Comparison of ENCODE assay signal across 1 cellular context in the genomic region with DNA sequence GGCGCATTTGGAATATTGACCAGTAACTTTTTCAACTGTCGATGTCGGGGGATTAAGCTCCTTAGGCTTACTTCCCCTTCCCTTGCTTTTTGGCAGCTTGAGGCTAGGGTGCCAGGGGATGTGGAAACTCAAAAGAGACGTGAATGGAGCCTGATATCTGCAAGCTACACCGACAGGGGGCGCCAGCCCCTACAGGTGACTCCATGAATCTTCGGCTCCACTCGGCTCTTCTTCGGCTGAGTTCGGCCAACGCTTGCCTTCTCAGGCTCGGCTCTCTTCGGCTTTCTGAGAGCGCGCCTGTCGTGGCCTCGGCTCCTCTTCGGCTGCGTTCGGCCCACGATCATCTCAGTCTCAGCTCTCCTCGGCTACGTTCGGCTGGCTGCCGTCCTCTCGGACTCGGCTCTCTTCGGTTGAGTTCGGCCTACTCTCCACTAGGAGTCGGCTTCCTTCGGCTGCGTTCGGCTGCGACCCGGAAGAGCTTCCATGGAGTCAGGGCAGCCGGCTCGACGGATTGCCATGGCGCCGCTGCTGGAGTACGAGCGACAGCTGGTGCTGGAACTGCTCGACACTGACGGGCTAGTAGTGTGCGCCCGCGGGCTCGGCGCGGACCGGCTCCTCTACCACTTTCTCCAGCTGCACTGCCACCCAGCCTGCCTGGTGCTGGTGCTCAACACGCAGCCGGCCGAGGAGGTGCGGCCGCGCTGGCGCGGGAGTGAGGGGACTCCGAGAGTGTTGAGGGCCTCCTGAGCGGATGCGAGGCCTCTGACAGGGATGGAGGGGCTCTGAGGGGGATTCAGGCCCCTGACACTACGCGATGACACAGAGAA.
TF ChIP-seq lines count a peak whose summit lies in the region.

A gene (plus strand): TSS at position 472 of the 827 bp plus-strand sequence. CDS start 12 bp downstream, at position 484.

TF ChIP-seq in HEK293, 187 proteins besides CTCF, POLR2A, EP300 and RAD21 (continued from another document and continues in another):
- TF ChIP-seq, protein P1, sequence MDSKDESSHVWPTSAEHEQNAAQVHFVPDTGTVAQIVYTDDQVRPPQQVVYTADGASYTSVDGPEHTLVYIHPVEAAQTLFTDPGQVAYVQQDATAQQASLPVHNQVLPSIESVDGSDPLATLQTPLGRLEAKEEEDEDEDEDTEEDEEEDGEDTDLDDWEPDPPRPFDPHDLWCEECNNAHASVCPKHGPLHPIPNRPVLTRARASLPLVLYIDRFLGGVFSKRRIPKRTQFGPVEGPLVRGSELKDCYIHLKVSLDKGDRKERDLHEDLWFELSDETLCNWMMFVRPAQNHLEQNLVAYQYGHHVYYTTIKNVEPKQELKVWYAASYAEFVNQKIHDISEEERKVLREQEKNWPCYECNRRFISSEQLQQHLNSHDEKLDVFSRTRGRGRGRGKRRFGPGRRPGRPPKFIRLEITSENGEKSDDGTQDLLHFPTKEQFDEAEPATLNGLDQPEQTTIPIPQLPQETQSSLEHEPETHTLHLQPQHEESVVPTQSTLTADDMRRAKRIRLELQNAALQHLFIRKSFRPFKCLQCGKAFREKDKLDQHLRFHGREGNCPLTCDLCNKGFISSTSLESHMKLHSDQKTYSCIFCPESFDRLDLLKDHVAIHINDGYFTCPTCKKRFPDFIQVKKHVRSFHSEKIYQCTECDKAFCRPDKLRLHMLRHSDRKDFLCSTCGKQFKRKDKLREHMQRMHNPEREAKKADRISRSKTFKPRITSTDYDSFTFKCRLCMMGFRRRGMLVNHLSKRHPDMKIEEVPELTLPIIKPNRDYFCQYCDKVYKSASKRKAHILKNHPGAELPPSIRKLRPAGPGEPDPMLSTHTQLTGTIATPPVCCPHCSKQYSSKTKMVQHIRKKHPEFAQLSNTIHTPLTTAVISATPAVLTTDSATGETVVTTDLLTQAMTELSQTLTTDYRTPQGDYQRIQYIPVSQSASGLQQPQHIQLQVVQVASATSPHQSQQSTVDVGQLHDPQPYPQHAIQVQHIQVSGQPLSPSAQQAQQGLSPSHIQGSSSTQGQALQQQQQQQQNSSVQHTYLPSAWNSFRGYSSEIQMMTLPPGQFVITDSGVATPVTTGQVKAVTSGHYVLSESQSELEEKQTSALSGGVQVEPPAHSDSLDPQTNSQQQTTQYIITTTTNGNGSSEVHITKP (tag by site-specific recombination; IDR thresholded peaks at IDR 0.05): peak; percentile 4; the same call in 1 of the 2 replicates
- TF ChIP-seq, protein P2, sequence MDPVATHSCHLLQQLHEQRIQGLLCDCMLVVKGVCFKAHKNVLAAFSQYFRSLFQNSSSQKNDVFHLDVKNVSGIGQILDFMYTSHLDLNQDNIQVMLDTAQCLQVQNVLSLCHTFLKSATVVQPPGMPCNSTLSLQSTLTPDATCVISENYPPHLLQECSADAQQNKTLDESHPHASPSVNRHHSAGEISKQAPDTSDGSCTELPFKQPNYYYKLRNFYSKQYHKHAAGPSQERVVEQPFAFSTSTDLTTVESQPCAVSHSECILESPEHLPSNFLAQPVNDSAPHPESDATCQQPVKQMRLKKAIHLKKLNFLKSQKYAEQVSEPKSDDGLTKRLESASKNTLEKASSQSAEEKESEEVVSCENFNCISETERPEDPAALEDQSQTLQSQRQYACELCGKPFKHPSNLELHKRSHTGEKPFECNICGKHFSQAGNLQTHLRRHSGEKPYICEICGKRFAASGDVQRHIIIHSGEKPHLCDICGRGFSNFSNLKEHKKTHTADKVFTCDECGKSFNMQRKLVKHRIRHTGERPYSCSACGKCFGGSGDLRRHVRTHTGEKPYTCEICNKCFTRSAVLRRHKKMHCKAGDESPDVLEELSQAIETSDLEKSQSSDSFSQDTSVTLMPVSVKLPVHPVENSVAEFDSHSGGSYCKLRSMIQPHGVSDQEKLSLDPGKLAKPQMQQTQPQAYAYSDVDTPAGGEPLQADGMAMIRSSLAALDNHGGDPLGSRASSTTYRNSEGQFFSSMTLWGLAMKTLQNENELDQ (tag by site-specific recombination; IDR thresholded peaks at IDR 0.05; ENCODE audit: low read depth): no peak
- TF ChIP-seq SP7 (tag by site-specific recombination; IDR thresholded peaks at IDR 0.05) (peak; percentile 13), ZNF654 (tag by site-specific recombination; IDR thresholded peaks at IDR 0.05; ENCODE audit: low read depth) (peak; percentile 24), ZNF664 (tag by site-specific recombination; IDR thresholded peaks at IDR 0.05) (no peak), ZNF121 (tag by site-specific recombination; IDR thresholded peaks at IDR 0.05) (0 out of 2 replicates have a peak, but pooled peaks have one; percentile 9), ZNF777 (tag by site-specific recombination; IDR thresholded peaks at IDR 0.05; ENCODE audit: borderline replicate concordance) (peak; percentile 88; the same call in 1 of the 2 replicates), YY1 (tag by site-specific recombination; IDR thresholded peaks at IDR 0.05) (peak; percentile 95), ZNF16 (tag by site-specific recombination; IDR thresholded peaks at IDR 0.05; ENCODE audit: low read depth) (no peak), ZBTB17 (tag by site-specific recombination; IDR thresholded peaks at IDR 0.05) (peak; percentile 96), ZNF2 (tag by site-specific recombination; IDR thresholded peaks at IDR 0.05) (peak; percentile 85; the same call in 1 of the 2 replicates), ZNF140 (tag by site-specific recombination; IDR thresholded peaks at IDR 0.05) (no peak), ZSCAN30 (tag by site-specific recombination; IDR thresholded peaks at IDR 0.05) (no peak), ZBTB48 (tag by site-specific recombination; IDR thresholded peaks at IDR 0.05) (peak; percentile 84), IKZF3 (tag by site-specific recombination; IDR thresholded peaks at IDR 0.05) (no peak), ZNF423 (tag by site-specific recombination; IDR thresholded peaks at IDR 0.05) (no peak), ZNF600 (tag by site-specific recombination; IDR thresholded peaks at IDR 0.05) (peak; percentile 55; the same call in 1 of the 2 replicates), ZNF10 (tag by site-specific recombination; IDR thresholded peaks at IDR 0.05) (no peak), ZSCAN16 (tag by site-specific recombination; IDR thresholded peaks at IDR 0.05) (no peak), ZFP69B (tag by site-specific recombination; IDR thresholded peaks at IDR 0.05) (peak; percentile 48; the same call in 1 of the 2 replicates), ZNF157 (tag by site-specific recombination; IDR thresholded peaks at IDR 0.05) (no peak), ZNF76 (tag by site-specific recombination; IDR thresholded peaks at IDR 0.05; ENCODE audit: borderline replicate concordance, low read depth) (0 out of 2 replicates have a peak, but pooled peaks have one; percentile 17), KLF10 (tag by site-specific recombination; IDR thresholded peaks at IDR 0.05) (no peak), ZNF175 (tag by site-specific recombination; IDR thresholded peaks at IDR 0.05) (no peak)
- TF ChIP-seq, protein P3, sequence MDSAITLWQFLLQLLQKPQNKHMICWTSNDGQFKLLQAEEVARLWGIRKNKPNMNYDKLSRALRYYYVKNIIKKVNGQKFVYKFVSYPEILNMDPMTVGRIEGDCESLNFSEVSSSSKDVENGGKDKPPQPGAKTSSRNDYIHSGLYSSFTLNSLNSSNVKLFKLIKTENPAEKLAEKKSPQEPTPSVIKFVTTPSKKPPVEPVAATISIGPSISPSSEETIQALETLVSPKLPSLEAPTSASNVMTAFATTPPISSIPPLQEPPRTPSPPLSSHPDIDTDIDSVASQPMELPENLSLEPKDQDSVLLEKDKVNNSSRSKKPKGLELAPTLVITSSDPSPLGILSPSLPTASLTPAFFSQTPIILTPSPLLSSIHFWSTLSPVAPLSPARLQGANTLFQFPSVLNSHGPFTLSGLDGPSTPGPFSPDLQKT (IDR thresholded peaks at IDR 0.05; ENCODE audit: borderline replicate concordance, low read depth, low read length): no peak
- TF ChIP-seq, protein P4, sequence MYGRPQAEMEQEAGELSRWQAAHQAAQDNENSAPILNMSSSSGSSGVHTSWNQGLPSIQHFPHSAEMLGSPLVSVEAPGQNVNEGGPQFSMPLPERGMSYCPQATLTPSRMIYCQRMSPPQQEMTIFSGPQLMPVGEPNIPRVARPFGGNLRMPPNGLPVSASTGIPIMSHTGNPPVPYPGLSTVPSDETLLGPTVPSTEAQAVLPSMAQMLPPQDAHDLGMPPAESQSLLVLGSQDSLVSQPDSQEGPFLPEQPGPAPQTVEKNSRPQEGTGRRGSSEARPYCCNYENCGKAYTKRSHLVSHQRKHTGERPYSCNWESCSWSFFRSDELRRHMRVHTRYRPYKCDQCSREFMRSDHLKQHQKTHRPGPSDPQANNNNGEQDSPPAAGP (tag by site-specific recombination; IDR thresholded peaks at IDR 0.05): no peak; the same call in 1 of the 2 replicates
- TF ChIP-seq, protein P5, sequence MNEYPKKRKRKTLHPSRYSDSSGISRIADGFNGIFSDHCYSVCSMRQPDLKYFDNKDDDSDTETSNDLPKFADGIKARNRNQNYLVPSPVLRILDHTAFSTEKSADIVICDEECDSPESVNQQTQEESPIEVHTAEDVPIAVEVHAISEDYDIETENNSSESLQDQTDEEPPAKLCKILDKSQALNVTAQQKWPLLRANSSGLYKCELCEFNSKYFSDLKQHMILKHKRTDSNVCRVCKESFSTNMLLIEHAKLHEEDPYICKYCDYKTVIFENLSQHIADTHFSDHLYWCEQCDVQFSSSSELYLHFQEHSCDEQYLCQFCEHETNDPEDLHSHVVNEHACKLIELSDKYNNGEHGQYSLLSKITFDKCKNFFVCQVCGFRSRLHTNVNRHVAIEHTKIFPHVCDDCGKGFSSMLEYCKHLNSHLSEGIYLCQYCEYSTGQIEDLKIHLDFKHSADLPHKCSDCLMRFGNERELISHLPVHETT (tag by site-specific recombination; IDR thresholded peaks at IDR 0.05): peak; percentile 35
- TF ChIP-seq, protein P6, sequence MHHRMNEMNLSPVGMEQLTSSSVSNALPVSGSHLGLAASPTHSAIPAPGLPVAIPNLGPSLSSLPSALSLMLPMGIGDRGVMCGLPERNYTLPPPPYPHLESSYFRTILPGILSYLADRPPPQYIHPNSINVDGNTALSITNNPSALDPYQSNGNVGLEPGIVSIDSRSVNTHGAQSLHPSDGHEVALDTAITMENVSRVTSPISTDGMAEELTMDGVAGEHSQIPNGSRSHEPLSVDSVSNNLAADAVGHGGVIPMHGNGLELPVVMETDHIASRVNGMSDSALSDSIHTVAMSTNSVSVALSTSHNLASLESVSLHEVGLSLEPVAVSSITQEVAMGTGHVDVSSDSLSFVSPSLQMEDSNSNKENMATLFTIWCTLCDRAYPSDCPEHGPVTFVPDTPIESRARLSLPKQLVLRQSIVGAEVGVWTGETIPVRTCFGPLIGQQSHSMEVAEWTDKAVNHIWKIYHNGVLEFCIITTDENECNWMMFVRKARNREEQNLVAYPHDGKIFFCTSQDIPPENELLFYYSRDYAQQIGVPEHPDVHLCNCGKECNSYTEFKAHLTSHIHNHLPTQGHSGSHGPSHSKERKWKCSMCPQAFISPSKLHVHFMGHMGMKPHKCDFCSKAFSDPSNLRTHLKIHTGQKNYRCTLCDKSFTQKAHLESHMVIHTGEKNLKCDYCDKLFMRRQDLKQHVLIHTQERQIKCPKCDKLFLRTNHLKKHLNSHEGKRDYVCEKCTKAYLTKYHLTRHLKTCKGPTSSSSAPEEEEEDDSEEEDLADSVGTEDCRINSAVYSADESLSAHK (tag by site-specific recombination; IDR thresholded peaks at IDR 0.05): no peak
- TF ChIP-seq, protein P7, sequence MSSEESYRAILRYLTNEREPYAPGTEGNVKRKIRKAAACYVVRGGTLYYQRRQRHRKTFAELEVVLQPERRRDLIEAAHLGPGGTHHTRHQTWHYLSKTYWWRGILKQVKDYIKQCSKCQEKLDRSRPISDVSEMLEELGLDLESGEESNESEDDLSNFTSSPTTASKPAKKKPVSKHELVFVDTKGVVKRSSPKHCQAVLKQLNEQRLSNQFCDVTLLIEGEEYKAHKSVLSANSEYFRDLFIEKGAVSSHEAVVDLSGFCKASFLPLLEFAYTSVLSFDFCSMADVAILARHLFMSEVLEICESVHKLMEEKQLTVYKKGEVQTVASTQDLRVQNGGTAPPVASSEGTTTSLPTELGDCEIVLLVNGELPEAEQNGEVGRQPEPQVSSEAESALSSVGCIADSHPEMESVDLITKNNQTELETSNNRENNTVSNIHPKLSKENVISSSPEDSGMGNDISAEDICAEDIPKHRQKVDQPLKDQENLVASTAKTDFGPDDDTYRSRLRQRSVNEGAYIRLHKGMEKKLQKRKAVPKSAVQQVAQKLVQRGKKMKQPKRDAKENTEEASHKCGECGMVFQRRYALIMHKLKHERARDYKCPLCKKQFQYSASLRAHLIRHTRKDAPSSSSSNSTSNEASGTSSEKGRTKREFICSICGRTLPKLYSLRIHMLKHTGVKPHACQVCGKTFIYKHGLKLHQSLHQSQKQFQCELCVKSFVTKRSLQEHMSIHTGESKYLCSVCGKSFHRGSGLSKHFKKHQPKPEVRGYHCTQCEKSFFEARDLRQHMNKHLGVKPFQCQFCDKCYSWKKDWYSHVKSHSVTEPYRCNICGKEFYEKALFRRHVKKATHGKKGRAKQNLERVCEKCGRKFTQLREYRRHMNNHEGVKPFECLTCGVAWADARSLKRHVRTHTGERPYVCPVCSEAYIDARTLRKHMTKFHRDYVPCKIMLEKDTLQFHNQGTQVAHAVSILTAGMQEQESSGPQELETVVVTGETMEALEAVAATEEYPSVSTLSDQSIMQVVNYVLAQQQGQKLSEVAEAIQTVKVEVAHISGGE (tag by site-specific recombination; conservative IDR thresholded peaks at IDR 0.05; ENCODE audit: low read depth): peak; percentile 86
- TF ChIP-seq, protein P8, sequence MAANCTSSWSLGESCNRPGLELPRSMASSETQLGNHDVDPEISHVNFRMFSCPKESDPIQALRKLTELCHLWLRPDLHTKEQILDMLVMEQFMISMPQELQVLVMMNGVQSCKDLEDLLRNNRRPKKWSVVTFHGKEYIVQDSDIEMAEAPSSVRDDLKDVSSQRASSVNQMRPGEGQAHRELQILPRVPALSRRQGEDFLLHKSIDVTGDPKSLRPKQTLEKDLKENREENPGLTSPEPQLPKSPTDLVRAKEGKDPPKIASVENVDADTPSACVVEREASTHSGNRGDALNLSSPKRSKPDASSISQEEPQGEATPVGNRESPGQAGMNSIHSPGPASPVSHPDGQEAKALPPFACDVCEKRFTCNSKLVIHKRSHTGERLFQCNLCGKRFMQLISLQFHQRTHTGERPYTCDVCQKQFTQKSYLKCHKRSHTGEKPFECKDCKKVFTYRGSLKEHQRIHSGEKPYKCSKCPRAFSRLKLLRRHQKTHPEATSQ (tag by site-specific recombination; IDR thresholded peaks at IDR 0.05): no peak
- TF ChIP-seq, protein P9, sequence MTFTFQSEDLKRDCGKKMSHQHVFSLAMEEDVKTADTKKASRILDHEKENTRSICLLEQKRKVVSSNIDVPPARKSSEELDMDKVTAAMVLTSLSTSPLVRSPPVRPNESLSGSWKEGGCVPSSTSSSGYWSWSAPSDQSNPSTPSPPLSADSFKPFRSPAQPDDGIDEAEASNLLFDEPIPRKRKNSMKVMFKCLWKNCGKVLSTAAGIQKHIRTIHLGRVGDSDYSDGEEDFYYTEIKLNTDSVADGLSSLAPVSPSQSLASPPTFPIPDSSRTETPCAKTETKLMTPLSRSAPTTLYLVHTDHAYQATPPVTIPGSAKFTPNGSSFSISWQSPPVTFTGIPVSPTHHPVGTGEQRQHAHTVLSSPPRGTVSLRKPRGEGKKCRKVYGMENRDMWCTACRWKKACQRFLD (tag by site-specific recombination; IDR thresholded peaks at IDR 0.05): 0 out of 2 replicates have a peak, but pooled peaks have one; percentile 60
- TF ChIP-seq, protein P10, sequence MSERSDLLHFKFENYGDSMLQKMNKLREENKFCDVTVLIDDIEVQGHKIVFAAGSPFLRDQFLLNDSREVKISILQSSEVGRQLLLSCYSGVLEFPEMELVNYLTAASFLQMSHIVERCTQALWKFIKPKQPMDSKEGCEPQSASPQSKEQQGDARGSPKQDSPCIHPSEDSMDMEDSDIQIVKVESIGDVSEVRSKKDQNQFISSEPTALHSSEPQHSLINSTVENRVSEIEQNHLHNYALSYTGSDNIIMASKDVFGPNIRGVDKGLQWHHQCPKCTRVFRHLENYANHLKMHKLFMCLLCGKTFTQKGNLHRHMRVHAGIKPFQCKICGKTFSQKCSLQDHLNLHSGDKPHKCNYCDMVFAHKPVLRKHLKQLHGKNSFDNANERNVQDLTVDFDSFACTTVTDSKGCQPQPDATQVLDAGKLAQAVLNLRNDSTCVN (tag by site-specific recombination; optimal IDR thresholded peaks at IDR 0.05): peak; percentile 73
